Comparison of ENCODE assay signal across 13 cellular contexts in genomic region chr2:727071-727470, GRCh38. TPM values are rescaled to one million over a fixed set of nuclear protein-coding genes. Genes with fewer than 3 reads are reported as not detected.
A peak's percentile ranks its signal among the peaks of the same experiment; 100 is the strongest.
DNase-seq lines count a peak whose midpoint lies in the region; ATAC-seq and TF ChIP-seq lines count a peak whose summit lies in the region.
"Had no signal": no experiment of that assay in that cellular context is flagged by ENCODE, and none has a peak within 500 bp of the region (broad histone marks: within the 10 kb centered on the region; RNA-seq: fewer than 3 reads in every experiment).

No MANE protein-coding gene starts in this region.

- peaks cover 74% of the 10 kb centered on the region for H3K4me1 Mint-ChIP-seq in WTC11

- no peaks in the 10 kb centered on the region for H3K9me3 ChIP-seq in right cardiac atrium (ENCODE audit: control insufficient read depth, low read length)
- H3K9me3 ChIP-seq: BLaER1 treated with 17β-estradiol and CSF1 and Interleukin-3, amounts not matched to agents 10 nM and 100 nM; right lobe of liver had no signal

- H3K4me1 ChIP-seq in right cardiac atrium (ENCODE audit: control insufficient read depth, insufficient read depth, low read length), result no peaks in the 10 kb centered on the region
- H3K4me1 ChIP-seq: right lobe of liver had no signal

- POLR2A ChIA-PET in WTC11 (lab: Charles Lee), result no interaction called here

- DNase-seq in right cardiac atrium (no peak), SIG-M5 treated with dmso at 0.1 percent for 504 hours (lab: John Stamatoyannopoulos, UW; ENCODE audit: unreplicated experiment) (no peak), WTC11 (ENCODE audit: low spot score) (no peak), Right ventricle myocardium inferior (ENCODE audit: missing footprints) (no peak)
- DNase-seq: activated CD4-positive, alpha-beta T cell treated with anti-CD3 and anti-CD28 coated beads, Interleukin-2, amount 50 U/mL, for 4 hours; effector CD4-positive, alpha-beta T cell; right lobe of liver; T-cell had no signal

- H3K9me3 Mint-ChIP-seq in WTC11, result no peaks in the 10 kb centered on the region
- H3K9me3 Mint-ChIP-seq: T-cell had no signal

- no peak for TF ChIP-seq CTCF in WTC11 (IDR thresholded peaks at IDR 0.05)

- no peaks in the 10 kb centered on the region for H3K27me3 ChIP-seq in right cardiac atrium (ENCODE audit: control insufficient read depth, insufficient read depth)
- H3K27me3 ChIP-seq: BLaER1 treated with 17β-estradiol and CSF1 and Interleukin-3, amounts not matched to agents 10 nM and 100 nM; right lobe of liver had no signal

- no peaks in the 10 kb centered on the region for H3K36me3 Mint-ChIP-seq in WTC11
- H3K36me3 Mint-ChIP-seq: T-cell had no signal

- no peak overlapping the region for H3K27ac Mint-ChIP-seq in WTC11
- H3K27ac Mint-ChIP-seq: T-cell had no signal

- TF ChIP-seq POLR2A in GM18505 (IDR thresholded peaks at IDR 0.05; ENCODE audit: borderline replicate concordance, extremely low read depth, insufficient read depth, insufficient read length), result no peak

- CTCF ChIA-PET in WTC11 (lab: Charles Lee), result no interaction called here

- intact Hi-C loops in right cardiac atrium (cut with DNase I), result no loop called here
- intact Hi-C loops in Right ventricle myocardium inferior (cut with DNase I), result no loop called here

- H3K4me3 ChIP-seq in right cardiac atrium (ENCODE audit: low read length), result no peak overlapping the region
- H3K4me3 ChIP-seq: BLaER1 treated with 17β-estradiol and CSF1 and Interleukin-3, amounts not matched to agents 10 nM and 100 nM; right lobe of liver had no signal

- no peak overlapping the region for H3K4me3 Mint-ChIP-seq in WTC11
- H3K4me3 Mint-ChIP-seq: T-cell had no signal

- no peak overlapping the region for H3K27ac ChIP-seq in right cardiac atrium (ENCODE audit: low read length)
- H3K27ac ChIP-seq: BLaER1 treated with 17β-estradiol and CSF1 and Interleukin-3, amounts not matched to agents 10 nM and 100 nM; right lobe of liver had no signal

- ATAC-seq in GM18505 (IDR thresholded peaks at IDR 0.05; ENCODE audit: unreplicated experiment) (peak; percentile 73), GM19452 (IDR thresholded peaks at IDR 0.05; ENCODE audit: unreplicated experiment) (peak; percentile 83), HG02852 (IDR thresholded peaks at IDR 0.05; ENCODE audit: unreplicated experiment) (peak; percentile 70), HG03469 (IDR thresholded peaks at IDR 0.05; ENCODE audit: unreplicated experiment) (peak; percentile 67), right cardiac atrium (no peak), WTC11 (no peak), Right ventricle myocardium inferior (no peak)
- ATAC-seq: T-cell had no signal

- H3K27me3 Mint-ChIP-seq in WTC11 (ENCODE audit: low read depth), result peaks cover 3% of the 10 kb centered on the region; the same call in 1 of the 2 replicates

- WGBS in right cardiac atrium, result 81% methylated on average over 6 of the region's 6 CpGs

TF ChIP-seq in WTC11, 78 proteins besides CTCF, POLR2A, EP300 and RAD21:
- TF ChIP-seq MAX (CRISPR knock-in tag; IDR thresholded peaks at IDR 0.05) (no peak), ZNF671 (CRISPR knock-in tag; IDR thresholded peaks at IDR 0.05) (no peak), MXD4 (CRISPR knock-in tag; IDR thresholded peaks at IDR 0.05; ENCODE audit: borderline replicate concordance) (no peak), NFATC4 (CRISPR knock-in tag; IDR thresholded peaks at IDR 0.05) (no peak), SP1 (CRISPR knock-in tag; conservative IDR thresholded peaks at IDR 0.05) (no peak)
TF ChIP-seq in WTC11: peak in this region for 0.

RNA-seq across cellular contexts. Expression of gene TMEM18, which starts 49.9 kb away (rescaled TPM):
- total RNA-seq in right cardiac atrium (10 to 100 TPM; 11.4 to 16.4 (median 15.0) TPM), WTC11 (2021) (23.9 to 27.4 TPM (median 24.0 TPM) in 3 replicates), Right ventricle myocardium inferior (10.6 TPM)
- 10.6 TPM for polyA plus RNA-seq in right cardiac atrium

Comparison
In these comparisons a context has a peak if more than half of its experiments do, and no peak if none do; other contexts are left out.
1. ATAC-seq: peak in GM18505 (single experiment), GM19452 (single experiment), HG02852 (single experiment) and HG03469 (single experiment); none in right cardiac atrium (0 of 2), WTC11 (single experiment) and Right ventricle myocardium inferior (single experiment).